ENCODE assay signal across 8 cellular contexts in genomic region chr1:101288491-101288944, GRCh38. TPM values are rescaled to one million over a fixed set of nuclear protein-coding genes. Genes with fewer than 3 reads are reported as not detected.
DNase-seq lines count a peak whose midpoint lies in the region; ATAC-seq and TF ChIP-seq lines count a peak whose summit lies in the region.

No MANE protein-coding gene starts in this region.

- no peak overlapping the region for H3K4me3 Mint-ChIP-seq in endothelial cell (ENCODE audit: unreplicated experiment)
- peak overlapping the region; percentile 3 to 16 for H3K4me3 Mint-ChIP-seq in stimulated activated naive CD8-positive, alpha-beta T cell treated with anti-CD3 and anti-CD28 coated beads, Interleukin-15, amount 100 ng/mL, for 72 hours

- peak; percentile 84 for TF ChIP-seq CTCF in endothelial cell (IDR thresholded peaks at IDR 0.05; ENCODE audit: unreplicated experiment)

- ATAC-seq in GM18861 (IDR thresholded peaks at IDR 0.05; ENCODE audit: unreplicated experiment) (peak; percentile 48), HG03432 (IDR thresholded peaks at IDR 0.05; ENCODE audit: unreplicated experiment) (peak; percentile 50)
- peak; percentile 19 for ATAC-seq in stimulated activated naive CD8-positive, alpha-beta T cell treated with anti-CD3 and anti-CD28 coated beads, Interleukin-15, amount 100 ng/mL, for 72 hours

- H3K9me3 Mint-ChIP-seq in endothelial cell (ENCODE audit: unreplicated experiment): no peaks in the 10 kb centered on the region
- H3K9me3 Mint-ChIP-seq in stimulated activated naive CD8-positive, alpha-beta T cell treated with anti-CD3 and anti-CD28 coated beads, Interleukin-15, amount 100 ng/mL, for 72 hours: no peaks in the 10 kb centered on the region

- peak; percentile 88 for DNase-seq in Ammon's horn (ENCODE audit: low spot score)
- DNase-seq in NCI-H748 treated with DMSO at 0.1 percent for 48 hours (lab: John Stamatoyannopoulos, UW): peak; percentile 76
- peak; percentile 72 for DNase-seq in activated CD8-positive, alpha-beta memory T cell treated with anti-CD3 and anti-CD28 coated beads for 24 hours
- DNase-seq in endothelial cell (ENCODE audit: low spot score): peak; percentile 58
- peak; percentile 86 for DNase-seq in myocyte (ENCODE audit: low read depth)
- DNase-seq in stimulated activated naive CD8-positive, alpha-beta T cell treated with anti-CD3 and anti-CD28 coated beads, Interleukin-15, amount 100 ng/mL, for 72 hours: peak; percentile 57 to 63

- no peak overlapping the region for H3K27ac Mint-ChIP-seq in endothelial cell (ENCODE audit: unreplicated experiment)
- no peak overlapping the region for H3K27ac Mint-ChIP-seq in stimulated activated naive CD8-positive, alpha-beta T cell treated with anti-CD3 and anti-CD28 coated beads, Interleukin-15, amount 100 ng/mL, for 72 hours

- H3K36me3 Mint-ChIP-seq in endothelial cell (ENCODE audit: low read depth, unreplicated experiment): no peaks in the 10 kb centered on the region

- H3K27me3 Mint-ChIP-seq in endothelial cell (ENCODE audit: unreplicated experiment): peaks cover 2% of the 10 kb centered on the region
- H3K27me3 Mint-ChIP-seq in stimulated activated naive CD8-positive, alpha-beta T cell treated with anti-CD3 and anti-CD28 coated beads, Interleukin-15, amount 100 ng/mL, for 72 hours: no peaks in the 10 kb centered on the region

- peaks cover 29% of the 10 kb centered on the region for H3K4me1 Mint-ChIP-seq in endothelial cell (ENCODE audit: unreplicated experiment)
- peaks cover 95% of the 10 kb centered on the region for H3K4me1 Mint-ChIP-seq in stimulated activated naive CD8-positive, alpha-beta T cell treated with anti-CD3 and anti-CD28 coated beads, Interleukin-15, amount 100 ng/mL, for 72 hours

RNA-seq across cellular contexts. Expression of gene S1PR1, which starts 51.7 kb away (rescaled TPM):
- total RNA-seq in endothelial cell (ENCODE audit: unreplicated experiment) (79.1 TPM), myocyte (2.5 and 2.9 TPM in 2 replicates)
- polyA plus RNA-seq in myocyte (2012): 1.1 TPM

Comparison
In these comparisons a context has a peak if more than half of its experiments do, and no peak if none do; other contexts are left out.
1. Peak in every context shown above with its lines: DNase-seq and ATAC-seq.
2. RNA of gene S1PR1, which starts 51.7 kb away (total RNA-seq): 79.1 TPM in endothelial cell (single experiment); 2.5 to 2.9 TPM in myocyte; every median in the first group is over 10 times any median in the second.